Comparison of ENCODE assay signal across 23 cellular contexts in the genomic region with DNA sequence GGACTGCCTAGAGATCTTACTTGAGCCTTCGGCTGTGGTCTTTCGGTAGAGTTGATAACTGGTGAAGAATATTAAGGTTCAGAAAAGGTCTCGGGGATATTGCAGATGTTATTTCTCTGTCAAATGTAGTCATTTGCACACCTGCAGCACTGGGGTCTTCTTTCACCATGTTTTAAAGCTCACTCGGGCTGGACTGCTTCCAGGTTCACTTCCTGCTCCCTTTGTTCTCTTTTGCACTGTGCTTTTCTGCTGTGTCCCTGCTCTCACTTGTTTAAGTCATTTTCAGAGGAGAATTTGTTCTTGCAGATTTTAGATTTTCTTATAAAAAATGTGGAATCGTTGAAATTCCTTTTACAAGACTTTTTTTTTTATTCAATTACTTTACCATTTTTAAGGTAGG.
A peak's percentile ranks its signal among the peaks of the same experiment; 100 is the strongest.
DNase-seq lines count a peak whose midpoint lies in the region; ATAC-seq and TF ChIP-seq lines count a peak whose summit lies in the region.
"Had no signal": no experiment of that assay in that cellular context is flagged by ENCODE, and none has a peak within 500 bp of the region (broad histone marks: within the 10 kb centered on the region; RNA-seq: fewer than 3 reads in every experiment).

No MANE protein-coding gene starts in this region.

- no peak overlapping the region for H3K4me3 Mint-ChIP-seq in MCF 10A (ENCODE audit: unreplicated experiment)
- H3K4me3 Mint-ChIP-seq in type B pancreatic cell: peak overlapping the region; percentile 15
- H3K4me3 Mint-ChIP-seq: activated CD8-positive, alpha-beta T cell treated with anti-CD3 and anti-CD28 coated beads, Interleukin-2, amount 10 ng/mL, durations not matched to agents 7 days and 5 days; activated T-cell treated with anti-CD3 and anti-CD28 coated beads, Interleukin-2, amount 50 U/mL, for 24 hours; CD4-positive, alpha-beta memory T cell; effector memory CD8-positive, alpha-beta T cell; nephron progenitor cell had no signal

- no peaks in the 10 kb centered on the region for H3K9me3 ChIP-seq in breast epithelium
- H3K9me3 ChIP-seq: psoas muscle, tibial nerve had no signal

- no peaks in the 10 kb centered on the region for H3K9me3 Mint-ChIP-seq in MCF 10A (ENCODE audit: unreplicated experiment)
- H3K9me3 Mint-ChIP-seq in type B pancreatic cell: no peaks in the 10 kb centered on the region
- H3K9me3 Mint-ChIP-seq: activated T-cell treated with anti-CD3 and anti-CD28 coated beads, Interleukin-2, amount 50 U/mL, for 24 hours; effector memory CD8-positive, alpha-beta T cell; nephron progenitor cell had no signal

- no peaks in the 10 kb centered on the region for H3K4me1 ChIP-seq in breast epithelium
- H3K4me1 ChIP-seq: psoas muscle had no signal

- no peak overlapping the region for H3K27ac ChIP-seq in breast epithelium
- H3K27ac ChIP-seq: psoas muscle, SK-N-MC, skin epidermis, tibial nerve had no signal

- CTCF ChIA-PET in MCF 10A (lab: Yijun Ruan, JAX): no interaction called here

- POLR2A ChIA-PET in MCF 10A (lab: Yijun Ruan, JAX): interaction anchor here (0.6 to 0.9 kb wide), 3 partner anchors 60 to 68 kb away, joined by 3 to 4 read pairs (median 3); no protein-coding TSS in a partner anchor

- TF ChIP-seq CTCF in MCF 10A (IDR thresholded peaks at IDR 0.05; ENCODE audit: unreplicated experiment): no peak
- no peak for TF ChIP-seq CTCF in breast epithelium (IDR thresholded peaks at IDR 0.05)
- no peak for TF ChIP-seq CTCF in epithelial cell of esophagus (IDR thresholded peaks at IDR 0.05; ENCODE audit: insufficient read depth, low read depth, low read length, missing control alignments)
- TF ChIP-seq CTCF in type B pancreatic cell (conservative IDR thresholded peaks at IDR 0.05): no peak

- DNase-seq in MCF 10A (ENCODE audit: unreplicated experiment): peak; percentile 53
- DNase-seq in breast epithelium (ENCODE audit: low spot score in 2 of 2): no peak
- peak; percentile 10 for DNase-seq in NCI-H748 treated with DMSO at 0.1 percent for 48 hours (lab: John Stamatoyannopoulos, UW)
- DNase-seq in epithelial cell of esophagus (ENCODE audit: low read depth): peak; percentile 13
- DNase-seq in type B pancreatic cell (ENCODE audit: extremely low spot score, unreplicated experiment): no peak
- no peak for DNase-seq in stimulated activated naive CD8-positive, alpha-beta T cell treated with anti-CD3 and anti-CD28 coated beads, Interleukin-15, Interleukin-2, amounts not matched to agents 100 U/mL and 50 U/mL, for 24 hours
- DNase-seq in NCI-H774 (lab: John Stamatoyannopoulos, UW): no peak
- DNase-seq in stimulated activated naive CD4-positive, alpha-beta T cell (lab: John Stamatoyannopoulos, UW): no peak
- DNase-seq: activated CD8-positive, alpha-beta T cell treated with anti-CD3 and anti-CD28 coated beads, Interleukin-2, amount 10 ng/mL, durations not matched to agents 7 days and 5 days; activated naive CD4-positive, alpha-beta T cell treated with Interleukin-2 at 50 U/mL for 16 hours; activated T-cell treated with anti-CD3 and anti-CD28 coated beads, Interleukin-2, amount 50 U/mL, for 24 hours; CD4-positive, alpha-beta memory T cell; effector memory CD8-positive, alpha-beta T cell; left cardiac atrium; midbrain; NCI-H1417; nephron progenitor cell; psoas muscle; stimulated activated naive CD4-positive, alpha-beta T cell treated with Interleukin-2 at 50 U/mL for 16 hours; T-helper 9 cell had no signal

- intact Hi-C loops in MCF 10A (cut with micrococcal nuclease) (loop anchor here (2.0 to 5.0 kb wide), 2 partner anchors 53 to 271 kb away; no protein-coding TSS in a partner anchor), breast epithelium (cut with DNase I; ENCODE audit: low total_unique reads) (no loop called here)

- H3K4me1 Mint-ChIP-seq in MCF 10A (ENCODE audit: insufficient read depth, unreplicated experiment): peaks cover 24% of the 10 kb centered on the region
- peaks cover 5% of the 10 kb centered on the region for H3K4me1 Mint-ChIP-seq in type B pancreatic cell (ENCODE audit: unreplicated experiment)
- H3K4me1 Mint-ChIP-seq: CD4-positive, alpha-beta memory T cell had no signal

- no peaks in the 10 kb centered on the region for H3K36me3 ChIP-seq in breast epithelium
- H3K36me3 ChIP-seq: tibial nerve had no signal

- no peak for TF ChIP-seq POLR2A in breast epithelium (IDR thresholded peaks at IDR 0.05)

- H3K4me3 ChIP-seq in breast epithelium (no peak overlapping the region), epithelial cell of esophagus (ENCODE audit: low read length) (no peak overlapping the region)
- H3K4me3 ChIP-seq: psoas muscle, SK-N-MC, skin epidermis, tibial nerve had no signal

- no peak for ATAC-seq in stimulated activated naive CD8-positive, alpha-beta T cell treated with anti-CD3 and anti-CD28 coated beads, Interleukin-15, Interleukin-2, amounts not matched to agents 100 U/mL and 50 U/mL, for 24 hours
- ATAC-seq: activated CD8-positive, alpha-beta T cell treated with anti-CD3 and anti-CD28 coated beads, Interleukin-2, amount 10 ng/mL, durations not matched to agents 7 days and 5 days; effector memory CD8-positive, alpha-beta T cell; left cardiac atrium; psoas muscle had no signal

- H3K27me3 Mint-ChIP-seq in MCF 10A (ENCODE audit: insufficient read depth, unreplicated experiment) (no peaks in the 10 kb centered on the region), type B pancreatic cell (no peaks in the 10 kb centered on the region)
- H3K27me3 Mint-ChIP-seq: effector memory CD8-positive, alpha-beta T cell had no signal

- H3K27me3 ChIP-seq in breast epithelium: peaks cover 0 to 3% of the 10 kb centered on the region in 2 donors
- H3K27me3 ChIP-seq: tibial nerve had no signal

- no TSS peak for BruUV-seq in MCF 10A (replicated peaks; lab: Mats Ljungman, UMichigan)

- H3K27ac Mint-ChIP-seq in MCF 10A (ENCODE audit: low read depth, unreplicated experiment) (no peak overlapping the region), type B pancreatic cell (peak overlapping the region; percentile 49)
- H3K27ac Mint-ChIP-seq: activated CD8-positive, alpha-beta T cell treated with anti-CD3 and anti-CD28 coated beads, Interleukin-2, amount 10 ng/mL, durations not matched to agents 7 days and 5 days; activated T-cell treated with anti-CD3 and anti-CD28 coated beads, Interleukin-2, amount 50 U/mL, for 24 hours; CD4-positive, alpha-beta memory T cell; effector memory CD8-positive, alpha-beta T cell; nephron progenitor cell had no signal

- H3K36me3 Mint-ChIP-seq in MCF 10A (ENCODE audit: insufficient read depth, unreplicated experiment) (no peaks in the 10 kb centered on the region), type B pancreatic cell (no peaks in the 10 kb centered on the region)
- H3K36me3 Mint-ChIP-seq: CD4-positive, alpha-beta memory T cell had no signal

Comparison
In these comparisons a context has a peak if more than half of its experiments do, and no peak if none do; other contexts are left out.
1. DNase-seq: peak in MCF 10A (single experiment), NCI-H748 treated with DMSO at 0.1 percent for 48 hours (single experiment) and epithelial cell of esophagus (single experiment); none in breast epithelium (0 of 2), type B pancreatic cell (single experiment), stimulated activated naive CD8-positive, alpha-beta T cell treated with anti-CD3 and anti-CD28 coated beads, Interleukin-15, Interleukin-2, amounts not matched to agents 100 U/mL and 50 U/mL, for 24 hours (single experiment), NCI-H774 (single experiment) and stimulated activated naive CD4-positive, alpha-beta T cell (0 of 6).